Comparison of ENCODE assay signal across 25 cellular contexts in the genomic region with DNA sequence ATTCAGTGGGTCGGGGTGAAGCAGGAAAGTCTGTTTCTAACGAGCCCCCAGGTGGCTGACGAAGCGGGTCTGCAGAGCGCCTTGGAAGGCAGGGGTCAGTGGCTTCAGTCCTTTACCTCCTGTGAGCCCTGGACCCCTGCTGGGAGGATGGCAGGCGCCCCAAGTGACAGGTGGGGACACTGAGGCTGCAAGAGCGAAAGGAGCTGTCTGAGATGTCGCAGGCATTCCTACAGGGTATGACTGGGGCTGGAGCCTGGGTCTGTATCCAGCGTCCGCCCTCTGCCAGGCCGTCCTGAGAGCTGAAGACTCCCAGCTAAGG.
"Had no signal": no experiment of that assay in that cellular context is flagged by ENCODE, and none has a peak within 500 bp of the region (broad histone marks: within the 10 kb centered on the region; RNA-seq: fewer than 3 reads in every experiment).

No MANE protein-coding gene starts in this region.

- ATAC-seq: activated CD8-positive, alpha-beta T cell treated with anti-CD3 and anti-CD28 coated beads for 36 hours; activated T-helper 17 cell treated with anti-CD3 and anti-CD28 coated beads, Interleukin-2, amount 50 U/mL, for 72 hours; body of pancreas; gastroesophageal sphincter; T-cell; WTC11 had no signal

- H3K27me3 ChIP-seq: body of pancreas, colonic mucosa, gastroesophageal sphincter had no signal

- H3K9me3 ChIP-seq: body of pancreas, colonic mucosa, esophagus squamous epithelium, gastroesophageal sphincter had no signal

- H3K4me3 ChIP-seq: body of pancreas, colonic mucosa, esophagus squamous epithelium, gastroesophageal sphincter had no signal

- DNase-seq: activated CD4-positive, alpha-beta T cell treated with anti-CD3 and anti-CD28 coated beads for 48 hours; activated CD4-positive, alpha-beta T cell treated with anti-CD3 and anti-CD28 coated beads, Interleukin-2, amount 50 U/mL, for 1 hour; activated CD4-positive, alpha-beta T cell treated with anti-CD3 and anti-CD28 coated beads, Interleukin-2, amount 50 U/mL, for 48 hours; activated CD8-positive, alpha-beta memory T cell treated with anti-CD3 and anti-CD28 coated beads for 24 hours; activated CD8-positive, alpha-beta T cell treated with anti-CD3 and anti-CD28 coated beads for 36 hours; activated effector memory CD4-positive, alpha-beta T cell treated with Interleukin-2 at 50 U/mL for 16 hours; activated gamma-delta T cell treated with Interleukin-2 at 50 U/mL for 16 hours; activated naive CD4-positive, alpha-beta T cell treated with anti-CD3 and anti-CD28 coated beads, Interleukin-2, amount 50 U/mL, for 16 hours; activated naive CD4-positive, alpha-beta T cell treated with Interleukin-2 at 50 U/mL for 16 hours; activated T-cell treated with anti-CD3 and anti-CD28 coated beads, Interleukin-2, amount 50 U/mL, for 4 hours; colonic mucosa; effector CD8-positive, alpha-beta T cell; esophagus squamous epithelium; foreskin melanocyte; SW 1271; T-cell; T-helper 9 cell had no signal

- H3K27me3 Mint-ChIP-seq: activated CD8-positive, alpha-beta T cell treated with anti-CD3 and anti-CD28 coated beads for 36 hours; activated naive CD8-positive, alpha-beta T cell had no signal

- H3K4me3 Mint-ChIP-seq: activated CD8-positive, alpha-beta T cell treated with anti-CD3 and anti-CD28 coated beads for 36 hours; activated naive CD8-positive, alpha-beta T cell; activated T-cell treated with anti-CD3 and anti-CD28 coated beads, Interleukin-2, amount 50 U/mL, for 4 hours; activated T-helper 17 cell treated with anti-CD3 and anti-CD28 coated beads, Interleukin-2, amount 50 U/mL, for 72 hours; T-cell; T-helper 1 cell treated with Interleukin-12 subunit alpha and Interleukin-12 subunit beta and Interleukin-4 antibody, amounts not matched to agents 30 μg/mL and 1 μg/mL, for 36 hours; WTC11 had no signal

- H3K27ac ChIP-seq: body of pancreas, colonic mucosa, epithelial cell of prostate, esophagus squamous epithelium, gastroesophageal sphincter, VCaP had no signal

- H3K4me1 Mint-ChIP-seq: activated T-helper 17 cell treated with anti-CD3 and anti-CD28 coated beads, Interleukin-2, amount 50 U/mL, for 72 hours; T-cell had no signal

- H3K27ac Mint-ChIP-seq: activated CD8-positive, alpha-beta T cell treated with anti-CD3 and anti-CD28 coated beads for 36 hours; activated naive CD8-positive, alpha-beta T cell; activated T-helper 17 cell treated with anti-CD3 and anti-CD28 coated beads, Interleukin-2, amount 50 U/mL, for 72 hours; T-cell; T-helper 1 cell treated with Interleukin-12 subunit alpha and Interleukin-12 subunit beta and Interleukin-4 antibody, amounts not matched to agents 30 μg/mL and 1 μg/mL, for 36 hours; WTC11 had no signal

- H3K9me3 Mint-ChIP-seq: activated CD8-positive, alpha-beta T cell treated with anti-CD3 and anti-CD28 coated beads for 36 hours; activated T-cell treated with anti-CD3 and anti-CD28 coated beads, Interleukin-2, amount 50 U/mL, for 4 hours; activated T-helper 17 cell treated with anti-CD3 and anti-CD28 coated beads, Interleukin-2, amount 50 U/mL, for 72 hours; T-cell; T-helper 1 cell treated with Interleukin-12 subunit alpha and Interleukin-12 subunit beta and Interleukin-4 antibody, amounts not matched to agents 30 μg/mL and 1 μg/mL, for 36 hours; WTC11 had no signal

- H3K36me3 ChIP-seq: colonic mucosa, esophagus squamous epithelium, gastroesophageal sphincter had no signal

- H3K36me3 Mint-ChIP-seq: activated naive CD8-positive, alpha-beta T cell; T-cell; WTC11 had no signal

- H3K4me1 ChIP-seq: body of pancreas, colonic mucosa had no signal
